Comparison of ENCODE assay signal across 25 cellular contexts in the genomic region with DNA sequence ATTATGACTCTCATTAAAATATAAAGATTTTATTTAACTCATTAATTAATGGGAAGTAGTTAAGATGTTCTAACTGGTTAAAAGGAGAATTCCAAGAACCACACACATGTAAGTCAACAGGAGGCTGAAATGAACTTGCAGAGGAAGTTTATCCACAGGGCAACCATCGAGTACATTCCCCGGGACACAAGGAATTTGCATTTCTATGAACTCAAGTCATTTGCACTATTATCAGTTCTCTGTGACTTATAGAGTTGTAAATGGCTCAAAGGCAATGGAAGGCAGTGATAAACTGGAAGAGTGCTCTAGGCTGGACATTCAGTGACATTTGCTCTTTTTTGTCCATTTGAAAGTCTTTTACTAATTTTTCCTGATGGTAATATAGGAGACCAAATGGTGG.
A peak's percentile ranks its signal among the peaks of the same experiment; 100 is the strongest.
DNase-seq lines count a peak whose midpoint lies in the region; ATAC-seq and TF ChIP-seq lines count a peak whose summit lies in the region.
"Had no signal": no experiment of that assay in that cellular context is flagged by ENCODE, and none has a peak within 500 bp of the region (broad histone marks: within the 10 kb centered on the region; RNA-seq: fewer than 3 reads in every experiment).

No MANE protein-coding gene starts in this region.

- ATAC-seq in natural killer cell treated with Interleukin-12 subunit alpha and Interleukin-12 subunit beta and Interleukin-15 and Interleukin-18, amount 100 ng/mL, for 72 hours, result no peak
- ATAC-seq in natural killer cell, result no peak
- no peak for ATAC-seq in HG02759 (IDR thresholded peaks at IDR 0.05; ENCODE audit: unreplicated experiment)
- no peak for ATAC-seq in GM21529 (IDR thresholded peaks at IDR 0.05; ENCODE audit: unreplicated experiment)
- ATAC-seq: activated CD4-positive, alpha-beta T cell treated with anti-CD3 and anti-CD28 coated beads for 36 hours; body of pancreas; lower lobe of right lung had no signal

- H3K9me3 Mint-ChIP-seq in natural killer cell treated with Interleukin-12 subunit alpha and Interleukin-12 subunit beta and Interleukin-15 and Interleukin-18, amount 100 ng/mL, for 72 hours, result no peaks in the 10 kb centered on the region
- H3K9me3 Mint-ChIP-seq in natural killer cell, result no peaks in the 10 kb centered on the region
- peaks cover 0 to 2% (median 0%) of the 10 kb centered on the region in 8 donors for H3K9me3 Mint-ChIP-seq in CD4-positive, alpha-beta memory T cell

- H3K27me3 Mint-ChIP-seq in natural killer cell treated with Interleukin-12 subunit alpha and Interleukin-12 subunit beta and Interleukin-15 and Interleukin-18, amount 100 ng/mL, for 72 hours, result peaks cover 8 to 10% of the 10 kb centered on the region in 2 donors
- peaks cover 13 to 16% of the 10 kb centered on the region in 2 donors for H3K27me3 Mint-ChIP-seq in natural killer cell (ENCODE audit: low read depth in 2 of 2)
- peaks cover 10 to 12% of the 10 kb centered on the region in 2 donors for H3K27me3 Mint-ChIP-seq in CD4-positive, alpha-beta memory T cell

- CTCF ChIA-PET in CD4-positive, alpha-beta memory T cell (lab: Charles Lee; ENCODE audit: partially characterized antibody), result no interaction called here

- no peak overlapping the region for H3K27ac ChIP-seq in iPS-18a (ENCODE audit: low read length)
- H3K27ac ChIP-seq in CD4-positive, alpha-beta memory T cell (ENCODE audit: low read depth, low read length), result no peak overlapping the region
- H3K27ac ChIP-seq: epithelial cell of prostate, lower lobe of right lung, neutrophil, prostate gland, SJCRH30 had no signal

- no peak overlapping the region for H3K4me3 Mint-ChIP-seq in natural killer cell treated with Interleukin-12 subunit alpha and Interleukin-12 subunit beta and Interleukin-15 and Interleukin-18, amount 100 ng/mL, for 72 hours
- no peak overlapping the region for H3K4me3 Mint-ChIP-seq in natural killer cell
- H3K4me3 Mint-ChIP-seq in CD4-positive, alpha-beta memory T cell, result no peak overlapping the region
- H3K4me3 Mint-ChIP-seq: activated CD4-positive, alpha-beta T cell treated with anti-CD3 and anti-CD28 coated beads for 36 hours; type B pancreatic cell had no signal

- H3K27ac Mint-ChIP-seq in natural killer cell treated with Interleukin-12 subunit alpha and Interleukin-12 subunit beta and Interleukin-15 and Interleukin-18, amount 100 ng/mL, for 72 hours, result peak overlapping the region; percentile 38 to 80
- peak overlapping the region in 1 of 2 donors; percentile 54 for H3K27ac Mint-ChIP-seq in natural killer cell
- no peak overlapping the region for H3K27ac Mint-ChIP-seq in CD4-positive, alpha-beta memory T cell
- H3K27ac Mint-ChIP-seq: type B pancreatic cell had no signal

- TF ChIP-seq CTCF in natural killer cell (IDR thresholded peaks at IDR 0.05), result no peak

- H3K9me3 ChIP-seq in adipocyte (ENCODE audit: control insufficient read depth, low read length), result no peaks in the 10 kb centered on the region
- no peaks in the 10 kb centered on the region for H3K9me3 ChIP-seq in iPS-18a (ENCODE audit: control insufficient read depth, low read depth, low read length)
- H3K9me3 ChIP-seq in CD4-positive, alpha-beta memory T cell (ENCODE audit: control insufficient read depth in 1 of 2, low read length in 2 of 2), result no peaks in the 10 kb centered on the region
- H3K9me3 ChIP-seq: body of pancreas, lower lobe of right lung, neutrophil, prostate gland, SJCRH30 had no signal

- no peaks in the 10 kb centered on the region for H3K36me3 Mint-ChIP-seq in natural killer cell treated with Interleukin-12 subunit alpha and Interleukin-12 subunit beta and Interleukin-15 and Interleukin-18, amount 100 ng/mL, for 72 hours
- no peaks in the 10 kb centered on the region for H3K36me3 Mint-ChIP-seq in natural killer cell
- no peaks in the 10 kb centered on the region for H3K36me3 Mint-ChIP-seq in CD4-positive, alpha-beta memory T cell
- H3K36me3 Mint-ChIP-seq: type B pancreatic cell had no signal

- peaks cover 9 to 12% of the 10 kb centered on the region in 2 donors for H3K4me1 Mint-ChIP-seq in natural killer cell treated with Interleukin-12 subunit alpha and Interleukin-12 subunit beta and Interleukin-15 and Interleukin-18, amount 100 ng/mL, for 72 hours (ENCODE audit: low read depth in 2 of 2)
- H3K4me1 Mint-ChIP-seq in natural killer cell, result peaks cover 13 to 14% of the 10 kb centered on the region in 2 donors
- peaks cover 7 to 17% (median 11%) of the 10 kb centered on the region in 4 donors for H3K4me1 Mint-ChIP-seq in CD4-positive, alpha-beta memory T cell

- H3K4me3 ChIP-seq in adipocyte (ENCODE audit: low read length) (no peak overlapping the region), iPS-18a (ENCODE audit: low read length) (peak overlapping the region; percentile 23)
- H3K4me3 ChIP-seq in CD4-positive, alpha-beta memory T cell (ENCODE audit: low read length in 2 of 2), result no peak overlapping the region
- H3K4me3 ChIP-seq: body of pancreas, lower lobe of right lung, prostate gland, SJCRH30 had no signal

- H3K4me1 ChIP-seq in adipocyte (ENCODE audit: control insufficient read depth, insufficient read depth, low read length), result peaks cover 42% of the 10 kb centered on the region
- H3K4me1 ChIP-seq in iPS-18a (ENCODE audit: control insufficient read depth, low read depth, low read length), result peaks cover 55% of the 10 kb centered on the region
- peaks cover 3% of the 10 kb centered on the region for H3K4me1 ChIP-seq in CD4-positive, alpha-beta memory T cell (ENCODE audit: insufficient read depth, low read length)
- H3K4me1 ChIP-seq: SJCRH30 had no signal

- no peak overlapping the region for H3K9ac ChIP-seq in adipocyte (ENCODE audit: low read length)
- no peak overlapping the region for H3K9ac ChIP-seq in iPS-18a (ENCODE audit: low read length)

- no peak for DNase-seq in natural killer cell treated with Interleukin-12 subunit alpha and Interleukin-12 subunit beta and Interleukin-15 and Interleukin-18, amount 100 ng/mL, for 72 hours (ENCODE audit: low spot score)
- no peak for DNase-seq in natural killer cell
- peak; percentile 40 for DNase-seq in adipocyte (ENCODE audit: low read depth)
- DNase-seq in CD4-positive, alpha-beta memory T cell, result no peak
- DNase-seq in NCI-H2227 treated with DMSO at 0.1 percent for 48 hours (lab: John Stamatoyannopoulos, UW), result no peak
- DNase-seq: 8988T; activated CD4-positive, alpha-beta T cell treated with anti-CD3 and anti-CD28 coated beads for 36 hours; activated CD8-positive, alpha-beta memory T cell treated with anti-CD3 and anti-CD28 coated beads for 24 hours; activated gamma-delta T cell; activated T-cell treated with anti-CD3 and anti-CD28 coated beads, Interleukin-2, amount 50 U/mL, for 1 hour; AML-193; body of pancreas; COR-L47; kidney; lower lobe of right lung; NCI-H1694 treated with DMSO at 0.1 percent for 48 hours; NCI-H526 treated with DMSO at 0.1 percent for 48 hours; SJCRH30 had no signal

- POLR2A ChIA-PET in CD4-positive, alpha-beta memory T cell (lab: Charles Lee; ENCODE audit: partially characterized antibody), result interaction anchor here (0.7 kb wide), 1 partner anchor 1676 kb away, joined by 3 read pairs; no protein-coding TSS in a partner anchor

- H3K36me3 ChIP-seq in adipocyte (ENCODE audit: control insufficient read depth, insufficient read depth, low read length, severe bottlenecking), result no peaks in the 10 kb centered on the region
- no peaks in the 10 kb centered on the region for H3K36me3 ChIP-seq in iPS-18a (ENCODE audit: control insufficient read depth, low read depth, low read length)
- no peaks in the 10 kb centered on the region for H3K36me3 ChIP-seq in CD4-positive, alpha-beta memory T cell (ENCODE audit: insufficient read depth, low read length)
- H3K36me3 ChIP-seq: lower lobe of right lung, neutrophil, prostate gland, SJCRH30 had no signal

- no peaks in the 10 kb centered on the region for H3K27me3 ChIP-seq in adipocyte (replicated peaks; ENCODE audit: control insufficient read depth, insufficient read depth, low read length)
- no peaks in the 10 kb centered on the region for H3K27me3 ChIP-seq in iPS-18a (ENCODE audit: control insufficient read depth, insufficient read depth, low read length)
- H3K27me3 ChIP-seq in CD4-positive, alpha-beta memory T cell (ENCODE audit: insufficient read depth, low read length), result no peaks in the 10 kb centered on the region
- H3K27me3 ChIP-seq: body of pancreas had no signal

- intact Hi-C loops in natural killer cell (cut with micrococcal nuclease), result no loop called here
- intact Hi-C loops in CD4-positive, alpha-beta memory T cell (cut with micrococcal nuclease), result no loop called here

Comparison
In these comparisons a context has a peak if more than half of its experiments do, and no peak if none do; other contexts are left out.
1. H3K27ac Mint-ChIP-seq: peak in natural killer cell treated with Interleukin-12 subunit alpha and Interleukin-12 subunit beta and Interleukin-15 and Interleukin-18, amount 100 ng/mL, for 72 hours (2 of 2); none in CD4-positive, alpha-beta memory T cell (0 of 7).